In genomic region chr3:62670351-62670750, GRCh38 we compare ENCODE assay signal across 21 cellular contexts.
DNase-seq lines count a peak whose midpoint lies in the region; ATAC-seq and TF ChIP-seq lines count a peak whose summit lies in the region.
"Had no signal": no experiment of that assay in that cellular context is flagged by ENCODE, and none has a peak within 500 bp of the region (broad histone marks: within the 10 kb centered on the region; RNA-seq: fewer than 3 reads in every experiment).

No MANE protein-coding gene starts in this region.

- intact Hi-C loops in natural killer cell (cut with micrococcal nuclease) = no loop called here

- H3K9me3 Mint-ChIP-seq in natural killer cell = peaks cover 2% of the 10 kb centered on the region in 2 donors
- H3K9me3 Mint-ChIP-seq: CD4-positive, alpha-beta T cell had no signal

- no peaks in the 10 kb centered on the region for H3K9me3 ChIP-seq in WERI-Rb-1 (ENCODE audit: severe bottlenecking)
- H3K9me3 ChIP-seq: BE2C, SJSA1 had no signal

- DNase-seq in AG09309 (ENCODE audit: low read depth) (peak; percentile 40), GM04504 (ENCODE audit: low read depth) (peak; percentile 8), WERI-Rb-1 (no peak), iris pigment epithelial cell (ENCODE audit: low read depth) (peak; percentile 29), natural killer cell (no peak), RPMI8226 (no peak), NCI-H2196 treated with DMSO at 0.1 percent for 48 hours (lab: John Stamatoyannopoulos, UW; ENCODE audit: unreplicated experiment) (no peak)
- DNase-seq: BE2C; CD4-positive, alpha-beta T cell; DMS53; KBM-7; NCI-H1092 treated with DMSO at 0.1 percent for 48 hours; NCI-H2081 treated with DMSO at 0.1 percent for 48 hours; NCI-H345; NCI-H526 treated with DMSO at 0.1 percent for 48 hours; NK-92 treated with Interleukin-12 subunit alpha and Interleukin-12 subunit beta, amount 100 ng/mL, for 24 hours; OCI-M1; SW 1271 had no signal

- no peak overlapping the region for H3K4me3 ChIP-seq in AG09309 (ENCODE audit: control insufficient read depth, low read depth, low read length)
- no peak overlapping the region for H3K4me3 ChIP-seq in WERI-Rb-1 (ENCODE audit: low read depth, low read length)
- H3K4me3 ChIP-seq: GM12878, SJSA1 had no signal

- no peaks in the 10 kb centered on the region for H3K36me3 Mint-ChIP-seq in natural killer cell

- no peaks in the 10 kb centered on the region for H3K36me3 ChIP-seq in WERI-Rb-1
- H3K36me3 ChIP-seq: BE2C, SJSA1 had no signal

- H3K4me3 Mint-ChIP-seq in natural killer cell = no peak overlapping the region
- H3K4me3 Mint-ChIP-seq: CD4-positive, alpha-beta T cell had no signal

- no peaks in the 10 kb centered on the region for H3K27me3 Mint-ChIP-seq in natural killer cell (ENCODE audit: low read depth in 2 of 2)

- no peaks in the 10 kb centered on the region for H3K27me3 ChIP-seq in WERI-Rb-1 (ENCODE audit: insufficient read depth, low read depth, severe bottlenecking)
- H3K27me3 ChIP-seq: BE2C, SJSA1 had no signal

- no peak for ATAC-seq in natural killer cell
- no peak for ATAC-seq in HG02840 (IDR thresholded peaks at IDR 0.05; ENCODE audit: low FRiP score, unreplicated experiment)
- ATAC-seq: GM12878 had no signal

- no peak overlapping the region for H3K27ac Mint-ChIP-seq in natural killer cell
- H3K27ac Mint-ChIP-seq: CD4-positive, alpha-beta T cell had no signal

- peak overlapping the region; percentile 1; the same call in 1 of the 2 replicates for H3K27ac ChIP-seq in WERI-Rb-1
- H3K27ac ChIP-seq: SJSA1 had no signal

- no peaks in the 10 kb centered on the region for H3K4me1 Mint-ChIP-seq in natural killer cell

- TF ChIP-seq CTCF in AG09309 (IDR thresholded peaks at IDR 0.05; ENCODE audit: control insufficient read depth, insufficient read depth, low read depth, low read length, missing control alignments) (no peak), WERI-Rb-1 (IDR thresholded peaks at IDR 0.05; ENCODE audit: low read depth, low read length) (no peak), natural killer cell (IDR thresholded peaks at IDR 0.05) (no peak)

Comparison
In these comparisons a context has a peak if more than half of its experiments do, and no peak if none do; other contexts are left out.
1. DNase-seq: peak in AG09309 (single experiment), GM04504 (single experiment) and iris pigment epithelial cell (single experiment); none in WERI-Rb-1 (single experiment), natural killer cell (single experiment), RPMI8226 (single experiment) and NCI-H2196 treated with DMSO at 0.1 percent for 48 hours (single experiment).